ENCODE assay signal across 1 cellular context in genomic region chr15:99452728-99453643, GRCh38.
TF ChIP-seq lines count a peak whose summit lies in the region.

No MANE protein-coding gene starts in this region.

TF ChIP-seq in HepG2, 621 proteins besides CTCF, POLR2A, EP300 and RAD21 (continued from another document and continues in another):
- TF ChIP-seq ZHX1 (CRISPR knock-in tag; IDR thresholded peaks at IDR 0.05; ENCODE audit: low read depth) (no peak), HIC2 (CRISPR knock-in tag; IDR thresholded peaks at IDR 0.05; ENCODE audit: low read depth) (no peak), ZBTB26 (CRISPR knock-in tag; IDR thresholded peaks at IDR 0.05; ENCODE audit: borderline replicate concordance) (no peak; the same call in 1 of the 2 replicates), ELF1 (CRISPR knock-in tag; IDR thresholded peaks at IDR 0.05) (no peak), DPF2 (CRISPR knock-in tag; IDR thresholded peaks at IDR 0.05; ENCODE audit: borderline replicate concordance, low read depth) (no peak), FOXJ3 (CRISPR knock-in tag; IDR thresholded peaks at IDR 0.05; ENCODE audit: borderline replicate concordance) (no peak), FOXO4 (CRISPR knock-in tag; conservative IDR thresholded peaks at IDR 0.05) (no peak), THAP7 (CRISPR knock-in tag; IDR thresholded peaks at IDR 0.05) (peak; percentile 51; the same call in 1 of the 2 replicates), ZNF691 (CRISPR knock-in tag; IDR thresholded peaks at IDR 0.05; ENCODE audit: borderline replicate concordance, low read depth) (0 out of 2 replicates have a peak, but pooled peaks have one; percentile 8), DRAP1 (CRISPR knock-in tag; IDR thresholded peaks at IDR 0.05) (peak; percentile 23; the same call in 1 of the 2 replicates), ZBTB38 (CRISPR knock-in tag; IDR thresholded peaks at IDR 0.05) (peak; percentile 29; the same call in 1 of the 2 replicates), PAWR (CRISPR knock-in tag; IDR thresholded peaks at IDR 0.05; ENCODE audit: borderline replicate concordance) (no peak), KAT2B (IDR thresholded peaks at IDR 0.05; ENCODE audit: borderline replicate concordance, low read depth, low read length) (no peak), SALL1 (CRISPR knock-in tag; IDR thresholded peaks at IDR 0.05) (0 out of 2 replicates have a peak, but pooled peaks have one; percentile 2), KAT8 (CRISPR knock-in tag; IDR thresholded peaks at IDR 0.05) (0 out of 2 replicates have a peak, but pooled peaks have one; percentile 21), ZNF33B (CRISPR knock-in tag; IDR thresholded peaks at IDR 0.05) (no peak), TARDBP (CRISPR knock-in tag; IDR thresholded peaks at IDR 0.05) (no peak), ZBTB43 (CRISPR knock-in tag; conservative IDR thresholded peaks at IDR 0.05) (no peak), GZF1 (CRISPR knock-in tag; IDR thresholded peaks at IDR 0.05) (no peak), ZNF572 (CRISPR knock-in tag; IDR thresholded peaks at IDR 0.05) (0 out of 2 replicates have a peak, but pooled peaks have one; percentile 62), ETS1 (CRISPR knock-in tag; IDR thresholded peaks at IDR 0.05) (no peak), HBP1 (CRISPR knock-in tag; IDR thresholded peaks at IDR 0.05; ENCODE audit: low read depth) (no peak), TEF (CRISPR knock-in tag; IDR thresholded peaks at IDR 0.05) (no peak), CSRNP1 (CRISPR knock-in tag; IDR thresholded peaks at IDR 0.05) (peak; percentile 55; the same call in 1 of the 2 replicates), ATF7 (IDR thresholded peaks at IDR 0.05) (no peak), ATF7 (CRISPR knock-in tag; IDR thresholded peaks at IDR 0.05) (no peak), CCAR2 (optimal IDR thresholded peaks at IDR 0.05; ENCODE audit: low read depth, low read length) (no peak), HMG20A (CRISPR knock-in tag; IDR thresholded peaks at IDR 0.05; ENCODE audit: borderline replicate concordance) (no peak), ZNF143 (CRISPR knock-in tag; IDR thresholded peaks at IDR 0.05) (no peak), ZNF441 (CRISPR knock-in tag; IDR thresholded peaks at IDR 0.05; ENCODE audit: borderline replicate concordance) (no peak), ZNF788 (CRISPR knock-in tag; IDR thresholded peaks at IDR 0.05; ENCODE audit: borderline replicate concordance) (peak; percentile 26; the same call in 1 of the 2 replicates), LRRFIP1 (CRISPR knock-in tag; conservative IDR thresholded peaks at IDR 0.05) (no peak), TFAP4 (IDR thresholded peaks at IDR 0.05; ENCODE audit: borderline replicate concordance, low read depth) (no peak)
